12 cellular contexts compared by ENCODE assay signal in the genomic region with DNA sequence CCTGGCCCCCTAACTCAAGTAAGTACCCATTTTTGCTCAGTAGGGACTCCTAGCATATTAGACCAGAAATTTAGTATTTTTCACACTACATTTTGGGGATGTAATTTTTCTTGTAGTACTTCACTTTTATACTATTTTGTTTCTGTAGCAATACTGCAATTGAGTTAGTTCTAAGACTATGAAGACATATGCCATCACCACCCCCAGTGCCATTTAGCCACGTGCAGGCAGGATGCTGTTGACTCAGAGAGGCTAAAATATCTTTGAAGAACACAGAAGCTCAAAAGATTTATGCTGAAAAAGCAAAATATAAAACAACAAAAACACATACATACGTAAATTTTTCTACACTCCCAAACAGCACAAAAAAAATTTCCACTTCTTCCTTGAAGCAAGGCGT. TPM values are rescaled to one million over a fixed set of nuclear protein-coding genes. Genes with fewer than 3 reads are reported as not detected.
DNase-seq lines count a peak whose midpoint lies in the region; ATAC-seq and TF ChIP-seq lines count a peak whose summit lies in the region.
"Had no signal": no experiment of that assay in that cellular context is flagged by ENCODE, and none has a peak within 500 bp of the region (broad histone marks: within the 10 kb centered on the region; RNA-seq: fewer than 3 reads in every experiment).

No MANE protein-coding gene starts in this region.

- H2BK12ac ChIP-seq in mesenchymal stem cell (ENCODE audit: low read length in 2 of 2) = no peak overlapping the region

- intact Hi-C loops in gastrocnemius medialis (cut with DNase I; ENCODE audit: low total_unique reads) = loop anchor here (1.0 to 2.0 kb wide), 2 partner anchors 64 to 117 kb away; partner anchors contain the start of genes CFAP68 and FDXACB1

- H2BK120ac ChIP-seq in mesenchymal stem cell (ENCODE audit: low read depth, low read length) = no peak overlapping the region

- peaks cover 5 to 11% of the 10 kb centered on the region in 2 donors for H3K27me3 Mint-ChIP-seq in effector memory CD8-positive, alpha-beta T cell

- H2AFZ ChIP-seq in ACC112 (ENCODE audit: low read length, unreplicated experiment) = no peak overlapping the region
- H2AFZ ChIP-seq in mesenchymal stem cell (ENCODE audit: low read depth, low read length) = no peak overlapping the region

- H3K27me3 ChIP-seq in ACC112 (ENCODE audit: insufficient read depth, low read length) (no peaks in the 10 kb centered on the region), mesenchymal stem cell (ENCODE audit: control insufficient read depth in 1 of 2, insufficient read depth in 1 of 2, low read length in 2 of 2) (no peaks in the 10 kb centered on the region), gastrocnemius medialis (no peaks in the 10 kb centered on the region)
- H3K27me3 ChIP-seq: BLaER1 had no signal

- no peak overlapping the region for H2BK15ac ChIP-seq in mesenchymal stem cell (ENCODE audit: low read depth, poor library complexity, severe bottlenecking)

- no peak overlapping the region for H2BK5ac ChIP-seq in mesenchymal stem cell (ENCODE audit: low read depth, low read length, poor library complexity, severe bottlenecking)

- no peak overlapping the region for H3K27ac Mint-ChIP-seq in effector memory CD8-positive, alpha-beta T cell

- ATAC-seq in gastrocnemius medialis = no peak
- ATAC-seq in effector memory CD8-positive, alpha-beta T cell (replicated peaks) = no peak
- no peak for ATAC-seq in HG03521 (IDR thresholded peaks at IDR 0.05; ENCODE audit: unreplicated experiment)

- H3K9me3 Mint-ChIP-seq in effector memory CD8-positive, alpha-beta T cell = no peaks in the 10 kb centered on the region
- H3K9me3 Mint-ChIP-seq: CD8-positive, alpha-beta memory T cell had no signal

- peaks cover 3% of the 10 kb centered on the region for H3K4me1 ChIP-seq in ACC112 (ENCODE audit: control insufficient read depth, insufficient read depth, low read length, unreplicated experiment)
- no peaks in the 10 kb centered on the region for H3K4me1 ChIP-seq in mesenchymal stem cell (ENCODE audit: control insufficient read depth, insufficient read depth, low read depth, low read length)
- peaks cover 12 to 22% of the 10 kb centered on the region in 2 donors for H3K4me1 ChIP-seq in gastrocnemius medialis
- H3K4me1 ChIP-seq: HAP-1 had no signal

- H3K4me3 Mint-ChIP-seq in effector memory CD8-positive, alpha-beta T cell = no peak overlapping the region
- H3K4me3 Mint-ChIP-seq: CD8-positive, alpha-beta memory T cell had no signal

- H4K91ac ChIP-seq in mesenchymal stem cell (ENCODE audit: low read length) = no peak overlapping the region

- H4K8ac ChIP-seq in mesenchymal stem cell (ENCODE audit: low read length) = no peak overlapping the region

- H3K36me3 ChIP-seq in ACC112 (ENCODE audit: insufficient read depth, low read length) = peaks cover 17% of the 10 kb centered on the region
- peaks cover 19 to 82% of the 10 kb centered on the region in 2 experiments for H3K36me3 ChIP-seq in mesenchymal stem cell (ENCODE audit: control insufficient read depth in 1 of 2, insufficient read depth in 2 of 2, low read depth in 1 of 2, low read length in 2 of 2)
- H3K36me3 ChIP-seq in gastrocnemius medialis = no peaks in the 10 kb centered on the region

- peak overlapping the region; percentile 28 for H3K9ac ChIP-seq in mesenchymal stem cell (ENCODE audit: low read length)
- H3K9ac ChIP-seq: BLaER1 had no signal

- no peak overlapping the region for H3K23ac ChIP-seq in mesenchymal stem cell (ENCODE audit: low read length in 2 of 2)

- H3K79me1 ChIP-seq in mesenchymal stem cell (replicated peaks; ENCODE audit: low read length, poor library complexity, severe bottlenecking) = no peaks in the 10 kb centered on the region

- peak overlapping the region; percentile 51; the same call in 1 of the 2 replicates for H3K27ac ChIP-seq in ACC112 (ENCODE audit: low read depth, low read length)
- peak overlapping the region; percentile 22; the same call in 1 of the 2 replicates for H3K27ac ChIP-seq in RWPE1
- H3K27ac ChIP-seq in mesenchymal stem cell (ENCODE audit: low read length, poor library complexity, severe bottlenecking) = no peak overlapping the region
- H3K27ac ChIP-seq in gastrocnemius medialis = peak overlapping the region; percentile 84 to 94 (median 88)
- H3K27ac ChIP-seq: BLaER1 had no signal

- no peak overlapping the region for H3K4ac ChIP-seq in mesenchymal stem cell (ENCODE audit: low read depth in 1 of 2, low read length in 2 of 2)

- DNase-seq in RWPE1 (ENCODE audit: low spot score) (no peak), mesenchymal stem cell (no peak), gastrocnemius medialis (no peak), NCI-H82 treated with DMSO at 0.1 percent for 48 hours (lab: John Stamatoyannopoulos, UW; ENCODE audit: unreplicated experiment) (no peak)
- DNase-seq in effector memory CD8-positive, alpha-beta T cell = no peak
- DNase-seq: CD8-positive, alpha-beta memory T cell; GF-D8 had no signal

- H3K4me2 ChIP-seq in mesenchymal stem cell (ENCODE audit: low read length, poor library complexity, severe bottlenecking) = no peak overlapping the region
- H3K4me2 ChIP-seq: BLaER1 had no signal

- TF ChIP-seq POLR2A in gastrocnemius medialis (IDR thresholded peaks at IDR 0.05) = no peak

- H3K4me3 ChIP-seq in ACC112 (ENCODE audit: low read depth, low read length) = no peak overlapping the region
- H3K4me3 ChIP-seq in mesenchymal stem cell (ENCODE audit: insufficient read depth in 1 of 2, low read depth in 1 of 2, low read length in 2 of 2) = no peak overlapping the region
- no peak overlapping the region for H3K4me3 ChIP-seq in gastrocnemius medialis
- H3K4me3 ChIP-seq: BLaER1, HAP-1 had no signal

- peaks cover 0 to 5% of the 10 kb centered on the region in 2 donors for H3K4me1 Mint-ChIP-seq in effector memory CD8-positive, alpha-beta T cell (ENCODE audit: low read depth in 2 of 2)

- POLR2A ChIA-PET in RWPE1 (lab: Yijun Ruan, JAX; ENCODE audit: low non-redundant PET) = no interaction called here

- H3K9me3 ChIP-seq in mesenchymal stem cell (ENCODE audit: control insufficient read depth, low read length) (no peaks in the 10 kb centered on the region), gastrocnemius medialis (no peaks in the 10 kb centered on the region)
- H3K9me3 ChIP-seq: BLaER1, Caco-2, HAP-1 had no signal

- H3K36me3 Mint-ChIP-seq in effector memory CD8-positive, alpha-beta T cell (ENCODE audit: insufficient read depth) = peaks cover 4% of the 10 kb centered on the region

- CTCF ChIA-PET in RWPE1 (lab: Yijun Ruan, JAX) = interaction anchor here (1.0 kb wide), 1 partner anchor 76 kb away, joined by 4 read pairs; no protein-coding TSS in a partner anchor

- no peaks in the 10 kb centered on the region for H3K79me2 ChIP-seq in ACC112 (ENCODE audit: control insufficient read depth, insufficient read depth, low read length, unreplicated experiment)

- no peak overlapping the region for H3K14ac ChIP-seq in mesenchymal stem cell (ENCODE audit: low read length in 2 of 2)

- in situ Hi-C loops in gastrocnemius medialis (cut with MboI; ENCODE audit: low sequenced_read_pairs in 4 of 4) = loop anchor here in 2 of 4 donors (10.0 kb wide), 1 partner anchor 121 kb away; the partner anchor contains the start of genes ALG9 (in 2 of the 2), CFAP68 (in 2 of the 2) and FDXACB1 (in 2 of the 2)

- H3K18ac ChIP-seq in mesenchymal stem cell (ENCODE audit: low read depth in 1 of 2, low read length in 2 of 2) = no peak overlapping the region

- H2AK5ac ChIP-seq in mesenchymal stem cell (ENCODE audit: low read length, severe bottlenecking) = no peak overlapping the region

- 84% methylated on average over 3 of the region's 3 CpGs for WGBS in mesenchymal stem cell

- no peak for TF ChIP-seq CTCF in RWPE1 (conservative IDR thresholded peaks at IDR 0.05; ENCODE audit: low read depth)
- TF ChIP-seq CTCF in gastrocnemius medialis (IDR thresholded peaks at IDR 0.05 in 4 of 5, conservative IDR thresholded peaks at IDR 0.05 in 1 of 5) = no peak

RNA-seq across cellular contexts. Expression of gene DLAT, which starts 29.1 kb away (rescaled TPM):
- 25.9 TPM for polyA plus RNA-seq in mesenchymal stem cell (2013, experiment 1 of 2)
- polyA plus RNA-seq in mesenchymal stem cell (2013, experiment 2 of 2) = 25.7 TPM
- total RNA-seq in gastrocnemius medialis = 100 to 1,000 TPM in 1 of 4 donors, 10 to 100 TPM in 3; 60.1 to 117 (median 67.8) TPM

RNA-seq across cellular contexts. Expression of gene DIXDC1, which starts 59.0 kb away (rescaled TPM):
- polyA plus RNA-seq in mesenchymal stem cell (2013, experiment 1 of 2) = 8.6 TPM
- 8.7 TPM for polyA plus RNA-seq in mesenchymal stem cell (2013, experiment 2 of 2)
- total RNA-seq in gastrocnemius medialis = 10 to 100 TPM in 1 of 4 donors, 1 to 10 TPM in 3; 1.9 to 10.4 (median 5.0) TPM
